Comparison of ENCODE assay signal across 17 cellular contexts in genomic region chr4:104979083-104979760, GRCh38.
"Had no signal": no experiment of that assay in that cellular context is flagged by ENCODE, and none has a peak within 500 bp of the region (broad histone marks: within the 10 kb centered on the region; RNA-seq: fewer than 3 reads in every experiment).

No MANE protein-coding gene starts in this region.

- H3K79me2 ChIP-seq: hepatocyte had no signal

- DNase-seq: activated CD4-positive, alpha-beta memory T cell treated with anti-CD3 and anti-CD28 coated beads, Interleukin-2, amount 10 ng/mL, durations not matched to agents 7 days and 5 days; activated CD4-positive, alpha-beta T cell treated with anti-CD3 and anti-CD28 coated beads, Interleukin-2, amount 10 ng/mL, durations not matched to agents 24 days and 14 days; activated effector memory CD4-positive, alpha-beta T cell treated with Interleukin-2 at 50 U/mL for 16 hours; activated naive CD4-positive, alpha-beta T cell treated with anti-CD3 and anti-CD28 coated beads for 36 hours; activated naive CD8-positive, alpha-beta T cell treated with anti-CD3 and anti-CD28 coated beads, Interleukin-2, amount 10 ng/mL, durations not matched to agents 7 days and 5 days; activated T-cell treated with anti-CD3 and anti-CD28 coated beads, Interleukin-2, amount 50 U/mL, for 72 hours; amniotic stem cell; cerebellar nuclear complex; left cardiac atrium; pancreas; right cardiac atrium; stimulated activated CD4-positive, alpha-beta T cell treated with anti-CD3 and anti-CD28 coated beads, Interleukin-1b, Interleukin-23, amount 100 ng/mL, for 48 hours; stimulated activated naive CD8-positive, alpha-beta T cell treated with anti-CD3 and anti-CD28 coated beads, Interleukin-15, amount 100 ng/mL, for 72 hours had no signal

- H3K9me3 ChIP-seq: neutrophil, pancreas had no signal

- H3K4me2 ChIP-seq: hepatocyte had no signal

- H3K27me3 ChIP-seq: hepatocyte, neutrophil, pancreas, tibial artery had no signal

- FAIRE-seq: pancreas had no signal

- H3K4me1 ChIP-seq: pancreas, tibial artery had no signal

- H2AFZ ChIP-seq: hepatocyte had no signal

- H3K27ac ChIP-seq: coronary artery, hepatocyte, neutrophil, pancreas, tibial artery had no signal

- H3K36me3 ChIP-seq: neutrophil, pancreas, tibial artery had no signal

- H3K4me3 ChIP-seq: coronary artery, hepatocyte, pancreas, tibial artery had no signal
